Comparison of ENCODE assay signal across 11 cellular contexts in the genomic region with DNA sequence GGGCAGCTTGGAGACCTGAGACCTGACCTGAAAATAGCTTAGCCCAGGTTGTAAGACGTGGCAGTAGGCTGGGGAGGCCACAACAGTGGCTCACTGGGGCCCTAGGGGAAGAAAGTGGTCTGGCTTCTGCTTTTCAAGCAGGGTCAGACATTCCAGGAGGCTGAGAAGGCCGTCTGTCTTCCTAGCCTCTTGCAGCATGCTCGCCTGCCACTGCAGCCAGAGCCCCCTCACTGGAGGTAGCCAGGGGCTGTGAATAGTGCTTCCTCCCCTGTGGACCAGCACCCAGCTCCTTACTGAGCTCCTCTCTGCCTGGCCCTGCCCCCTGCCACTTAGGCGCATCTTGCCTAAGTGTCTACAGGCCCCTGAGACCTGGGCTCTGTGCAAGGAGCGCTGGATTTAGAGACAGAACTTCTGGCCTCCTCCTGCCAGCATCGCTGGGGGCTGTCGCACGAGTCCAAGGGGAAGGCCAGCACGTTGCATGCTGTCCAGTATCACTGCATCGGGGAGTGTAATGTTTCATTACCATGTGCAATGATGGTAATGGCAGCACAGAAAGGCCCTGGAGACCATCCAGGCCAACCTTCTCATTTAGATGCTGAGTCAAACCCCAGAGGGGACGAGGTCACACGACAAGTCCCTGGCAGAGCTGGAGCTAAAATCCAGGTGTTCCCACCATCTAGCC. TPM values are rescaled to one million over a fixed set of nuclear protein-coding genes. Genes with fewer than 3 reads are reported as not detected.
DNase-seq lines count a peak whose midpoint lies in the region; ATAC-seq and TF ChIP-seq lines count a peak whose summit lies in the region.
"Had no signal": no experiment of that assay in that cellular context is flagged by ENCODE, and none has a peak within 500 bp of the region (broad histone marks: within the 10 kb centered on the region; RNA-seq: fewer than 3 reads in every experiment).

No MANE protein-coding gene starts in this region.

- no peak overlapping the region for H2AFZ ChIP-seq in HCT116 (ENCODE audit: low read depth, low read length, poor library complexity, severe bottlenecking)

- ATAC-seq in HCT116 (no peak; the same call in 1 of the 2 replicates), left cardiac atrium (peak; percentile 5 to 21)
- ATAC-seq: activated naive CD8-positive, alpha-beta T cell treated with anti-CD3 and anti-CD28 coated beads, Interleukin-2, amount 50 U/mL, for 24 hours; left lobe of liver had no signal

- H3K36me3 ChIP-seq in HCT116 (ENCODE audit: control insufficient read depth in 1 of 2, insufficient read depth in 2 of 2, low read length in 2 of 2): no peaks in the 10 kb centered on the region
- no peaks in the 10 kb centered on the region for H3K36me3 ChIP-seq in stomach smooth muscle (ENCODE audit: control insufficient read depth in 2 of 2, insufficient read depth in 2 of 2, low read length in 2 of 2)
- H3K36me3 ChIP-seq in CD4-positive, alpha-beta memory T cell (ENCODE audit: insufficient read depth, low read length): no peaks in the 10 kb centered on the region

- peak overlapping the region in 2 of 7 donors; percentile 4 to 36 for H3K27ac Mint-ChIP-seq in CD4-positive, alpha-beta memory T cell
- H3K27ac Mint-ChIP-seq in activated T-helper 2 cell treated with anti-CD3 and anti-CD28 coated beads, Interferon-gamma antibody, Interleukin-2, Interleukin-4, amounts not matched to agents 10 μg/mL and 5 μg/mL and 100 μg/mL, durations not matched to agents 14 hours and 24 hours and 36 hours: no peak overlapping the region
- H3K27ac Mint-ChIP-seq: activated naive CD8-positive, alpha-beta T cell treated with anti-CD3 and anti-CD28 coated beads, Interleukin-2, amount 50 U/mL, for 24 hours had no signal

- no peak for TF ChIP-seq POLR2A in HCT116 (IDR thresholded peaks at IDR 0.05; ENCODE audit: borderline replicate concordance, extremely low read depth, insufficient read depth, insufficient read length)

- H3K9me3 Mint-ChIP-seq in CD4-positive, alpha-beta memory T cell: no peaks in the 10 kb centered on the region
- no peaks in the 10 kb centered on the region for H3K9me3 Mint-ChIP-seq in activated T-helper 2 cell treated with anti-CD3 and anti-CD28 coated beads, Interferon-gamma antibody, Interleukin-2, Interleukin-4, amounts not matched to agents 10 μg/mL and 5 μg/mL and 100 μg/mL, durations not matched to agents 14 hours and 24 hours and 36 hours
- H3K9me3 Mint-ChIP-seq: activated naive CD8-positive, alpha-beta T cell treated with anti-CD3 and anti-CD28 coated beads, Interleukin-2, amount 50 U/mL, for 24 hours had no signal

- no peaks in the 10 kb centered on the region for H3K36me3 Mint-ChIP-seq in CD4-positive, alpha-beta memory T cell
- H3K36me3 Mint-ChIP-seq in activated T-helper 2 cell treated with anti-CD3 and anti-CD28 coated beads, Interferon-gamma antibody, Interleukin-2, Interleukin-4, amounts not matched to agents 10 μg/mL and 5 μg/mL and 100 μg/mL, durations not matched to agents 14 hours and 24 hours and 36 hours (ENCODE audit: low read depth): no peaks in the 10 kb centered on the region

- H3K79me2 ChIP-seq in HCT116 (ENCODE audit: insufficient read depth, low read length): peaks cover 72% of the 10 kb centered on the region

- H4K20me1 ChIP-seq in HCT116 (ENCODE audit: insufficient read depth): no peaks in the 10 kb centered on the region

- no peak for TF ChIP-seq RAD21 in HCT116 (IDR thresholded peaks at IDR 0.05; ENCODE audit: low read depth)

- peaks cover 63 to 82% of the 10 kb centered on the region in 2 experiments for H3K4me1 ChIP-seq in HCT116 (ENCODE audit: control insufficient read depth in 1 of 2, insufficient read depth in 2 of 2, low read length in 2 of 2)
- peaks cover 93% of the 10 kb centered on the region for H3K4me1 ChIP-seq in stomach smooth muscle (ENCODE audit: control insufficient read depth, insufficient read depth, low read length)
- H3K4me1 ChIP-seq in CD4-positive, alpha-beta memory T cell (ENCODE audit: insufficient read depth, low read length): peaks cover 68% of the 10 kb centered on the region

- H3K4me3 Mint-ChIP-seq in CD4-positive, alpha-beta memory T cell: peak overlapping the region in 1 of 8 donors; percentile 5
- no peak overlapping the region for H3K4me3 Mint-ChIP-seq in activated T-helper 2 cell treated with anti-CD3 and anti-CD28 coated beads, Interferon-gamma antibody, Interleukin-2, Interleukin-4, amounts not matched to agents 10 μg/mL and 5 μg/mL and 100 μg/mL, durations not matched to agents 14 hours and 24 hours and 36 hours (ENCODE audit: low read depth)
- H3K4me3 Mint-ChIP-seq: activated naive CD8-positive, alpha-beta T cell treated with anti-CD3 and anti-CD28 coated beads, Interleukin-2, amount 50 U/mL, for 24 hours had no signal

- CTCF ChIA-PET in HCT116 (lab: Charles Lee): interaction anchor here (1.3 kb wide), 1 partner anchor 114 kb away, joined by 3 read pairs; no protein-coding TSS in a partner anchor
- CTCF ChIA-PET in CD4-positive, alpha-beta memory T cell (lab: Charles Lee; ENCODE audit: partially characterized antibody): no interaction called here

- no peaks in the 10 kb centered on the region for H3K27me3 ChIP-seq in HCT116 (ENCODE audit: insufficient read depth, low read length)
- H3K27me3 ChIP-seq in stomach smooth muscle (ENCODE audit: control insufficient read depth in 1 of 2, insufficient read depth in 2 of 2, low read length in 2 of 2): no peaks in the 10 kb centered on the region
- H3K27me3 ChIP-seq in CD4-positive, alpha-beta memory T cell (ENCODE audit: insufficient read depth, low read length): no peaks in the 10 kb centered on the region

- intact Hi-C loops in HCT116 (cut with micrococcal nuclease) (loop anchor here (5.0 kb wide), 1 partner anchor 106 kb away; no protein-coding TSS in a partner anchor), left cardiac atrium (cut with DNase I) (no loop called here)
- intact Hi-C loops in CD4-positive, alpha-beta memory T cell (cut with micrococcal nuclease): no loop called here
- intact Hi-C loops in activated T-helper 2 cell treated with anti-CD3 and anti-CD28 coated beads, Interferon-gamma antibody, Interleukin-2, Interleukin-4, amounts not matched to agents 10 μg/mL and 5 μg/mL and 100 μg/mL, durations not matched to agents 14 hours and 24 hours and 36 hours (cut with micrococcal nuclease): no loop called here

- POLR2A ChIA-PET in HCT116 (lab: Charles Lee): no interaction called here
- POLR2A ChIA-PET in CD4-positive, alpha-beta memory T cell (lab: Charles Lee; ENCODE audit: partially characterized antibody): no interaction called here

- H3K4me3 ChIP-seq in HCT116 (replicated peaks in 1 of 2; ENCODE audit: low read depth in 1 of 2, low read length in 2 of 2) (no peak overlapping the region), stomach smooth muscle (ENCODE audit: low read length in 2 of 2) (peak overlapping the region in 1 of 2 donors; percentile 8)
- H3K4me3 ChIP-seq in CD4-positive, alpha-beta memory T cell (ENCODE audit: low read length in 2 of 2): no peak overlapping the region

- peak overlapping the region; percentile 13; the same call in 1 of the 2 replicates for H3K9ac ChIP-seq in HCT116 (ENCODE audit: low read length)
- peak overlapping the region in 1 of 2 donors; percentile 2 for H3K9ac ChIP-seq in stomach smooth muscle (ENCODE audit: low read length in 2 of 2)

- H3K9me3 ChIP-seq in HCT116 (ENCODE audit: control insufficient read depth in 1 of 2, insufficient read depth in 1 of 2, low read depth in 1 of 2, low read length in 2 of 2): no peaks in the 10 kb centered on the region
- H3K9me3 ChIP-seq in stomach smooth muscle (ENCODE audit: control insufficient read depth in 2 of 2, low read length in 2 of 2): no peaks in the 10 kb centered on the region
- no peaks in the 10 kb centered on the region for H3K9me3 ChIP-seq in CD4-positive, alpha-beta memory T cell (ENCODE audit: control insufficient read depth in 1 of 2, low read length in 2 of 2)

- peak overlapping the region; percentile 74 for H3K4me2 ChIP-seq in HCT116 (ENCODE audit: low read length)

- BruUV-seq in HCT116 (replicated peaks; lab: Mats Ljungman, UMichigan): no TSS peak

- no peaks in the 10 kb centered on the region for H3K9me2 ChIP-seq in HCT116 (ENCODE audit: insufficient read depth)

- DNase-seq in HCT116 (ENCODE audit: low read depth, low spot score) (no peak), T1000 (lab: John Stamatoyannopoulos, UW) (peak; percentile 70), left cardiac atrium (no peak), UCSD-AML1 (lab: John Stamatoyannopoulos, UW; ENCODE audit: unreplicated experiment) (no peak), NCI-H1417 treated with DMSO at 0.1 percent for 48 hours (lab: John Stamatoyannopoulos, UW) (no peak)
- DNase-seq in CD4-positive, alpha-beta memory T cell: no peak
- DNase-seq in activated T-helper 2 cell treated with anti-CD3 and anti-CD28 coated beads, Interferon-gamma antibody, Interleukin-2, Interleukin-4, amounts not matched to agents 10 μg/mL and 5 μg/mL and 100 μg/mL, durations not matched to agents 14 hours and 24 hours and 36 hours (ENCODE audit: low spot score): no peak
- DNase-seq: activated naive CD8-positive, alpha-beta T cell treated with anti-CD3 and anti-CD28 coated beads, Interleukin-2, amount 50 U/mL, for 24 hours; SW 1271 had no signal

- TF ChIP-seq CTCF in HCT116 (IDR thresholded peaks at IDR 0.05 in 2 of 3, conservative IDR thresholded peaks at IDR 0.05 in 1 of 3; ENCODE audit: borderline replicate concordance in 1 of 3, insufficient read depth in 1 of 3, low read depth in 2 of 3, low read length in 2 of 3): no peak

- H3K27ac ChIP-seq in HCT116 (ENCODE audit: low read depth, low read length): no peak overlapping the region; the same call in 1 of the 2 replicates
- H3K27ac ChIP-seq in stomach smooth muscle (ENCODE audit: low read length): peak overlapping the region; percentile 37
- no peak overlapping the region for H3K27ac ChIP-seq in CD4-positive, alpha-beta memory T cell (ENCODE audit: low read depth, low read length)

- peaks cover 30 to 76% (median 48%) of the 10 kb centered on the region in 4 donors for H3K4me1 Mint-ChIP-seq in CD4-positive, alpha-beta memory T cell
- H3K4me1 Mint-ChIP-seq in activated T-helper 2 cell treated with anti-CD3 and anti-CD28 coated beads, Interferon-gamma antibody, Interleukin-2, Interleukin-4, amounts not matched to agents 10 μg/mL and 5 μg/mL and 100 μg/mL, durations not matched to agents 14 hours and 24 hours and 36 hours (ENCODE audit: low read depth): peaks cover 19% of the 10 kb centered on the region

- RAD21 ChIA-PET in HCT116 (lab: Charles Lee; ENCODE audit: low non-redundant PET in 1 of 2, low total read pairs in 2 of 2, uncharacterized antibody in 2 of 2, unreplicated experiment in 2 of 2): no interaction called here

- no peaks in the 10 kb centered on the region for H3K27me3 Mint-ChIP-seq in CD4-positive, alpha-beta memory T cell
- no peaks in the 10 kb centered on the region for H3K27me3 Mint-ChIP-seq in activated T-helper 2 cell treated with anti-CD3 and anti-CD28 coated beads, Interferon-gamma antibody, Interleukin-2, Interleukin-4, amounts not matched to agents 10 μg/mL and 5 μg/mL and 100 μg/mL, durations not matched to agents 14 hours and 24 hours and 36 hours (ENCODE audit: low read depth)
- H3K27me3 Mint-ChIP-seq: activated naive CD8-positive, alpha-beta T cell treated with anti-CD3 and anti-CD28 coated beads, Interleukin-2, amount 50 U/mL, for 24 hours had no signal

RNA-seq across cellular contexts. Expression of gene ZMIZ1, which starts 12.7 kb away (rescaled TPM):
- 28.4 TPM for total RNA-seq in HCT116 (2021; ENCODE audit: unreplicated experiment)
- 18.9 and 19.3 TPM in 2 replicates for polyA plus RNA-seq in HCT116 (2012)
- total RNA-seq in left cardiac atrium: 10 to 100 TPM; 51.4 to 58.0 TPM
- total RNA-seq in CD4-positive, alpha-beta memory T cell: 10 to 100 TPM; 23.1 to 25.4 TPM
- 1 to 10 TPM in 1 of 2 donors, under 1 TPM in 1; 0.58 to 4.9 TPM for polyA plus RNA-seq in CD4-positive, alpha-beta memory T cell
- total RNA-seq in activated T-helper 2 cell treated with anti-CD3 and anti-CD28 coated beads, Interferon-gamma antibody, Interleukin-2, Interleukin-4, amounts not matched to agents 10 μg/mL and 5 μg/mL and 100 μg/mL, durations not matched to agents 14 hours and 24 hours and 36 hours: 79.2 and 80.4 TPM in 2 replicates
